In the genomic region with DNA sequence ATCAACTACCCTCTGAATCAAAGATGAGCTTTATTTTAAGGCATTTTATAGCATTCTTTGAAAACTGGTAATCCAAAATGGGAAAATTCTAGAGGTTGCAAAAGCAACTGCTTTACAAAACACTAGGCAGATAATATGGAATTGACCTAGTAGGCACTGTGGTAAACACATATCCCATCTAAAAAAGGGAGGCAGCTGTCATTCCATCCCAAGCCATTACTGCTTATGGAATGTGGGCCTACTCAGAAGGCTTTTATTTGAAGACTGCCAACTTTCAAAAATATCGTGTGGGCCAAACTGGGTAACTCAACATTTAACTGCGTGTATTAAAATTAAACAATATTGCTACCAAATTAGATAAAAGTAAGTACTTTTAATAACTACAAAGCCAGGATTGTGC, we compare ENCODE assay signal across 23 cellular contexts. TPM values are rescaled to one million over a fixed set of nuclear protein-coding genes. Genes with fewer than 3 reads are reported as not detected.
DNase-seq lines count a peak whose midpoint lies in the region; ATAC-seq and TF ChIP-seq lines count a peak whose summit lies in the region.
"Had no signal": no experiment of that assay in that cellular context is flagged by ENCODE, and none has a peak within 500 bp of the region (broad histone marks: within the 10 kb centered on the region; RNA-seq: fewer than 3 reads in every experiment).

No MANE protein-coding gene starts in this region.

- DNase-seq in left ventricle myocardium inferior (no peak), heart left ventricle (no peak), HCT116 (ENCODE audit: low read depth, low spot score) (no peak), endothelial cell (ENCODE audit: low spot score) (no peak), NK-92 (lab: John Stamatoyannopoulos, UW; ENCODE audit: unreplicated experiment) (no peak)
- no peak for DNase-seq in stimulated activated effector memory CD8-positive, alpha-beta T cell treated with anti-CD3 and anti-CD28 coated beads, Interleukin-12 subunit alpha, Interleukin-12 subunit beta, amount 100 ng/mL, for 72 hours (ENCODE audit: low spot score in 2 of 2)
- DNase-seq: activated CD4-positive, alpha-beta memory T cell treated with anti-CD3 and anti-CD28 coated beads, Interleukin-2, amount 10 ng/mL, durations not matched to agents 7 days and 5 days; activated CD4-positive, CD25-positive, alpha-beta regulatory T cell; activated T-cell treated with anti-CD3 and anti-CD28 coated beads, Interleukin-2, amount 50 U/mL, for 48 hours; cerebellar nuclear complex; DMS153; MG63; naive B cell; NCI-H2029 treated with DMSO at 0.1 percent for 48 hours; NCI-H446; PC-3; SHP77 treated with DMSO at 0.1 percent for 48 hours; stimulated activated CD4-positive, alpha-beta T cell treated with anti-CD3 and anti-CD28 coated beads, Interleukin-4, amount 100 ng/mL, for 24 hours; stimulated activated naive CD4-positive, alpha-beta T cell treated with Interleukin-2 at 50 U/mL for 16 hours had no signal

- no peak overlapping the region for H3K9ac ChIP-seq in HCT116 (ENCODE audit: low read length)

- peak overlapping the region; percentile 16 for H3K27ac ChIP-seq in left ventricle myocardium inferior (replicated peaks)
- H3K27ac ChIP-seq in heart left ventricle, result peak overlapping the region in 3 of 12 donors; percentile 6 to 25 (median 17)
- no peak overlapping the region for H3K27ac ChIP-seq in HCT116 (ENCODE audit: low read depth, low read length)
- H3K27ac ChIP-seq: thoracic aorta had no signal

- H3K4me3 Mint-ChIP-seq in endothelial cell (ENCODE audit: unreplicated experiment), result no peak overlapping the region
- H3K4me3 Mint-ChIP-seq in stimulated activated effector memory CD8-positive, alpha-beta T cell treated with anti-CD3 and anti-CD28 coated beads, Interleukin-12 subunit alpha, Interleukin-12 subunit beta, amount 100 ng/mL, for 72 hours, result no peak overlapping the region
- H3K4me3 Mint-ChIP-seq: activated CD4-positive, alpha-beta memory T cell treated with anti-CD3 and anti-CD28 coated beads, Interleukin-2, amount 10 ng/mL, durations not matched to agents 7 days and 5 days; memory B cell; naive B cell had no signal

- H3K4me1 ChIP-seq in left ventricle myocardium inferior, result peaks cover 72% of the 10 kb centered on the region
- peaks cover 10 to 75% (median 58%) of the 10 kb centered on the region in 12 donors for H3K4me1 ChIP-seq in heart left ventricle
- no peaks in the 10 kb centered on the region for H3K4me1 ChIP-seq in HCT116 (ENCODE audit: control insufficient read depth in 1 of 2, insufficient read depth in 2 of 2, low read length in 2 of 2)

- H3K9me3 ChIP-seq in left ventricle myocardium inferior (replicated peaks), result no peaks in the 10 kb centered on the region
- no peaks in the 10 kb centered on the region for H3K9me3 ChIP-seq in heart left ventricle
- no peaks in the 10 kb centered on the region for H3K9me3 ChIP-seq in HCT116 (ENCODE audit: control insufficient read depth in 1 of 2, insufficient read depth in 1 of 2, low read depth in 1 of 2, low read length in 2 of 2)
- H3K9me3 ChIP-seq: MG63, thoracic aorta had no signal

- WGBS in heart left ventricle, 4 donors, result 41 to 64% (median 59%) methylated on average over 2 of the region's 2 CpGs

- intact Hi-C loops in left ventricle myocardium inferior (cut with micrococcal nuclease), result no loop called here
- intact Hi-C loops in heart left ventricle (cut with DNase I), result loop anchor here in 2 of 10 donors (5.0 kb wide), 2 partner anchors 46 to 306 kb away; a partner anchor contains a TSS
- intact Hi-C loops in HCT116 (cut with micrococcal nuclease), result no loop called here

- no peak overlapping the region for H3K4me2 ChIP-seq in HCT116 (ENCODE audit: low read length)

- TF ChIP-seq CTCF in left ventricle myocardium inferior (IDR thresholded peaks at IDR 0.05; ENCODE audit: borderline replicate concordance) (no peak), heart left ventricle (IDR thresholded peaks at IDR 0.05) (no peak), HCT116 (IDR thresholded peaks at IDR 0.05 in 2 of 3, conservative IDR thresholded peaks at IDR 0.05 in 1 of 3; ENCODE audit: borderline replicate concordance in 1 of 3, insufficient read depth in 1 of 3, low read depth in 2 of 3, low read length in 2 of 3) (no peak), endothelial cell (IDR thresholded peaks at IDR 0.05; ENCODE audit: unreplicated experiment) (no peak)

- H2AFZ ChIP-seq in HCT116 (ENCODE audit: low read depth, low read length, poor library complexity, severe bottlenecking), result no peak overlapping the region

- peaks cover 25% of the 10 kb centered on the region for H3K4me1 Mint-ChIP-seq in endothelial cell (ENCODE audit: unreplicated experiment)
- peaks cover 63% of the 10 kb centered on the region for H3K4me1 Mint-ChIP-seq in stimulated activated effector memory CD8-positive, alpha-beta T cell treated with anti-CD3 and anti-CD28 coated beads, Interleukin-12 subunit alpha, Interleukin-12 subunit beta, amount 100 ng/mL, for 72 hours

- H3K79me2 ChIP-seq in HCT116 (ENCODE audit: insufficient read depth, low read length), result peaks cover 100% of the 10 kb centered on the region

- H3K36me3 Mint-ChIP-seq in endothelial cell (ENCODE audit: low read depth, unreplicated experiment), result peaks cover 19% of the 10 kb centered on the region
- no peaks in the 10 kb centered on the region for H3K36me3 Mint-ChIP-seq in stimulated activated effector memory CD8-positive, alpha-beta T cell treated with anti-CD3 and anti-CD28 coated beads, Interleukin-12 subunit alpha, Interleukin-12 subunit beta, amount 100 ng/mL, for 72 hours

- H3K4me3 ChIP-seq in left ventricle myocardium inferior, result no peak overlapping the region
- no peak overlapping the region for H3K4me3 ChIP-seq in heart left ventricle
- no peak overlapping the region for H3K4me3 ChIP-seq in HCT116 (replicated peaks in 1 of 2; ENCODE audit: low read depth in 1 of 2, low read length in 2 of 2)
- H3K4me3 ChIP-seq: MG63, thoracic aorta had no signal

- no peak for ATAC-seq in heart left ventricle
- ATAC-seq in HCT116, result no peak
- no peak for ATAC-seq in stimulated activated effector memory CD8-positive, alpha-beta T cell treated with anti-CD3 and anti-CD28 coated beads, Interleukin-12 subunit alpha, Interleukin-12 subunit beta, amount 100 ng/mL, for 72 hours
- ATAC-seq in HG03432 (IDR thresholded peaks at IDR 0.05; ENCODE audit: unreplicated experiment), result no peak
- ATAC-seq: PC-3 had no signal

- POLR2A ChIA-PET in HCT116 (lab: Charles Lee), result no interaction called here

- no peaks in the 10 kb centered on the region for H3K9me2 ChIP-seq in HCT116 (ENCODE audit: insufficient read depth)

- H3K9me3 Mint-ChIP-seq in endothelial cell (ENCODE audit: unreplicated experiment), result no peaks in the 10 kb centered on the region
- H3K9me3 Mint-ChIP-seq in stimulated activated effector memory CD8-positive, alpha-beta T cell treated with anti-CD3 and anti-CD28 coated beads, Interleukin-12 subunit alpha, Interleukin-12 subunit beta, amount 100 ng/mL, for 72 hours, result no peaks in the 10 kb centered on the region
- H3K9me3 Mint-ChIP-seq: activated CD4-positive, alpha-beta memory T cell treated with anti-CD3 and anti-CD28 coated beads, Interleukin-2, amount 10 ng/mL, durations not matched to agents 7 days and 5 days; memory B cell; naive B cell had no signal

- RAD21 ChIA-PET in HCT116 (lab: Charles Lee; ENCODE audit: low non-redundant PET in 1 of 2, low total read pairs in 2 of 2, uncharacterized antibody in 2 of 2, unreplicated experiment in 2 of 2), result no interaction called here

- H3K27ac Mint-ChIP-seq in endothelial cell (ENCODE audit: unreplicated experiment), result peak overlapping the region; percentile 64
- peak overlapping the region; percentile 76 for H3K27ac Mint-ChIP-seq in stimulated activated effector memory CD8-positive, alpha-beta T cell treated with anti-CD3 and anti-CD28 coated beads, Interleukin-12 subunit alpha, Interleukin-12 subunit beta, amount 100 ng/mL, for 72 hours
- H3K27ac Mint-ChIP-seq: activated CD4-positive, alpha-beta memory T cell treated with anti-CD3 and anti-CD28 coated beads, Interleukin-2, amount 10 ng/mL, durations not matched to agents 7 days and 5 days had no signal

- TSS peak; percentile 3 for BruUV-seq in HCT116 (replicated peaks; lab: Mats Ljungman, UMichigan)

- H3K27me3 ChIP-seq in left ventricle myocardium inferior (ENCODE audit: low read depth) (no peaks in the 10 kb centered on the region), heart left ventricle (no peaks in the 10 kb centered on the region), HCT116 (ENCODE audit: insufficient read depth, low read length) (no peaks in the 10 kb centered on the region)
- H3K27me3 ChIP-seq: MG63 had no signal

- TF ChIP-seq RAD21 in HCT116 (IDR thresholded peaks at IDR 0.05; ENCODE audit: low read depth), result no peak

- H3K36me3 ChIP-seq in left ventricle myocardium inferior (peaks cover 42% of the 10 kb centered on the region), heart left ventricle (peaks cover 0 to 95% (median 68%) of the 10 kb centered on the region in 9 donors), HCT116 (ENCODE audit: control insufficient read depth in 1 of 2, insufficient read depth in 2 of 2, low read length in 2 of 2) (peaks cover 16 to 50% of the 10 kb centered on the region in 2 experiments; a peak in 3 of 4 replicates)

- no peaks in the 10 kb centered on the region for H3K27me3 Mint-ChIP-seq in endothelial cell (ENCODE audit: unreplicated experiment)
- H3K27me3 Mint-ChIP-seq: activated CD4-positive, alpha-beta memory T cell treated with anti-CD3 and anti-CD28 coated beads, Interleukin-2, amount 10 ng/mL, durations not matched to agents 7 days and 5 days; activated naive CD8-positive, alpha-beta T cell; memory B cell; naive B cell had no signal

- TF ChIP-seq POLR2A in heart left ventricle (IDR thresholded peaks at IDR 0.05) (no peak), HCT116 (IDR thresholded peaks at IDR 0.05; ENCODE audit: borderline replicate concordance, extremely low read depth, insufficient read depth, insufficient read length) (no peak)

- peaks cover 58% of the 10 kb centered on the region; the same call in 1 of the 2 replicates for H4K20me1 ChIP-seq in HCT116 (ENCODE audit: insufficient read depth)

- CTCF ChIA-PET in HCT116 (lab: Charles Lee), result no interaction called here

TF ChIP-seq in HCT116, 20 proteins besides CTCF, POLR2A, EP300 and RAD21 (continues in another document):
- TF ChIP-seq SRF (IDR thresholded peaks at IDR 0.05; ENCODE audit: low read depth) (no peak), EGR1 (IDR thresholded peaks at IDR 0.05; ENCODE audit: low read depth) (no peak), SP1 (IDR thresholded peaks at IDR 0.05; ENCODE audit: low read depth) (no peak)

RNA-seq across cellular contexts. Expression of a gene that starts 19.3 kb away (rescaled TPM):
- total RNA-seq in left ventricle myocardium inferior, result 251 TPM
- 100 to 1,000 TPM; 216 to 381 (median 258) TPM for total RNA-seq in heart left ventricle
- 100 to 1,000 TPM in 1 of 2 donors, 10 to 100 TPM in 1; 87.4 to 351 TPM for polyA plus RNA-seq in heart left ventricle
- total RNA-seq in HCT116 (2021; ENCODE audit: unreplicated experiment), result 302 TPM
- 216 and 273 TPM in 2 replicates for polyA plus RNA-seq in HCT116 (2012)
- total RNA-seq in endothelial cell (ENCODE audit: unreplicated experiment), result 370 TPM

RNA-seq across cellular contexts. Expression of a gene that starts 47.2 kb away (rescaled TPM):
- total RNA-seq in left ventricle myocardium inferior, result 30.3 TPM
- total RNA-seq in heart left ventricle, result 10 to 100 TPM; 25.0 to 44.0 (median 36.9) TPM
- 10 to 100 TPM in 1 of 2 donors, 1 to 10 TPM in 1; 6.2 to 16.9 TPM for polyA plus RNA-seq in heart left ventricle
- 21.3 TPM for total RNA-seq in HCT116 (2021; ENCODE audit: unreplicated experiment)
- polyA plus RNA-seq in HCT116 (2012), result 14.5 and 18.7 TPM in 2 replicates
- total RNA-seq in endothelial cell (ENCODE audit: unreplicated experiment), result 9.4 TPM
